In genomic region chr15:74108611-74109010, GRCh38 we compare ENCODE assay signal across 6 cellular contexts. TPM values are rescaled to one million over a fixed set of nuclear protein-coding genes. Genes with fewer than 3 reads are reported as not detected.
"Had no signal": no experiment of that assay in that cellular context is flagged by ENCODE, and none has a peak within 500 bp of the region (broad histone marks: within the 10 kb centered on the region; RNA-seq: fewer than 3 reads in every experiment).

No MANE protein-coding gene starts in this region.

RNA-seq across cellular contexts. Expression of gene ISLR2, which starts 21.8 kb away (rescaled TPM):
- total RNA-seq: cardiac muscle cell, fibroblast of villous mesenchyme, renal cortical epithelial cell had no signal

RNA-seq across cellular contexts. Expression of gene GOLGA6A, which starts 26.3 kb away (rescaled TPM):
- total RNA-seq: activated CD4-positive, alpha-beta memory T cell treated with anti-CD3 and anti-CD28 coated beads, Interleukin-2, amount 10 ng/mL, durations not matched to agents 7 days and 5 days; fibroblast of villous mesenchyme; left lung; mammary epithelial cell had no signal
